Comparison of ENCODE assay signal across 19 cellular contexts in the genomic region with DNA sequence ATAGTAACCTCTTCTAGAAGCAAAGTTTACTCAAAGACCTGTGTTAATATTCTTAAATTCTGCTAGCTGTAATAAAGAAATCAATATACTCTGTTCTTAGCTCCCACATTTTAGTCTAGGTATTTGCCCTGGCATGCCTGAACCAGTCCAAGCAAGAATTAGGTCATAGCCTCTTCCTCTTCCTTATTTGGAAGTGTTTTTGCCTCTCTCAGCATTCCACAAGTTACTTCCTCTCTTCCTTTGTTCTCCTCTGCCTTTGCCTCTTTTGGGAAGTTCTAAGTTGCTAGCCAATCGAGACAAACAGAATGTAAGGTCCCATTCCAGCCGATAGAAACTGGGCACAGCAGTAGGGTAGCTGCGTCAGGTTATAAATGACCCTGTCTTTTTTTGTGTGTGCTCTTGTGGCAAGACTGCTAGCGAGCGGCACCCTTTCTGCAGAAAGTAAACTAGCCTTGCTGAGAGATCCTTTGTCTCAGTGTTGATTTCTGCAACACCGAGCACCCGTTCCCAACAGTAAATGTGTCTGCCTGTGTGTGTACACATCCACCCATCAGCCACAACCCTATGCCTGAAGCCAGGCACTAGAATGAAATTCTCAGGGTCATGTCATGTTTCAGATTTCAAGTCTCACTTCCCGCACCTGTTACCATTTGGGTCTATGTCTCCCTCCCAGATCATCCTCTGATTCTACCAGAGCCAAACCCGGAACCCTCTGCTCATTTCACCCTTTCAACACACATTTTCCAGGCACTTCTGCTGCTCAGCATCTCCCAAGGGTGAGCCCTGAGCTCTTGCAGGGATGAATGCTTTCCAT. TPM values are rescaled to one million over a fixed set of nuclear protein-coding genes. Genes with fewer than 3 reads are reported as not detected.
A peak's percentile ranks its signal among the peaks of the same experiment; 100 is the strongest.
DNase-seq lines count a peak whose midpoint lies in the region; ATAC-seq, FAIRE-seq and TF ChIP-seq lines count a peak whose summit lies in the region.
"Had no signal": no experiment of that assay in that cellular context is flagged by ENCODE, and none has a peak within 500 bp of the region (broad histone marks: within the 10 kb centered on the region; RNA-seq: fewer than 3 reads in every experiment).

No MANE protein-coding gene starts in this region.

- TF ChIP-seq RAD21 in Ishikawa (IDR thresholded peaks at IDR 0.05; ENCODE audit: low read depth), result no peak

- H3K27ac Mint-ChIP-seq in activated CD8-positive, alpha-beta T cell treated with anti-CD3 and anti-CD28 coated beads for 36 hours, result peak overlapping the region; percentile 10
- H3K27ac Mint-ChIP-seq in activated CD8-positive, alpha-beta T cell treated with anti-CD3 and anti-CD28 coated beads, Interleukin-2, amount 10 ng/mL, durations not matched to agents 7 days and 5 days, result no peak overlapping the region
- peak overlapping the region; percentile 2 for H3K27ac Mint-ChIP-seq in progenitor cell of endocrine pancreas
- H3K27ac Mint-ChIP-seq: HFFc6 had no signal

- H3K27me3 ChIP-seq in bronchial epithelial cell (ENCODE audit: control insufficient read depth, insufficient read depth, low read length), result no peaks in the 10 kb centered on the region

- H3K4me3 ChIP-seq in bronchial epithelial cell (ENCODE audit: low read depth, low read length), result no peak overlapping the region

- H3K4me1 Mint-ChIP-seq in activated CD8-positive, alpha-beta T cell treated with anti-CD3 and anti-CD28 coated beads for 36 hours (ENCODE audit: low read depth), result no peaks in the 10 kb centered on the region
- peaks cover 8% of the 10 kb centered on the region for H3K4me1 Mint-ChIP-seq in activated CD8-positive, alpha-beta T cell treated with anti-CD3 and anti-CD28 coated beads, Interleukin-2, amount 10 ng/mL, durations not matched to agents 7 days and 5 days (ENCODE audit: low read depth)
- peaks cover 10% of the 10 kb centered on the region for H3K4me1 Mint-ChIP-seq in progenitor cell of endocrine pancreas (ENCODE audit: low read depth)

- CTCF ChIA-PET in activated CD8-positive, alpha-beta T cell treated with anti-CD3 and anti-CD28 coated beads for 36 hours (lab: Charles Lee), result interaction anchor here (1.2 to 2.2 kb wide), 2 partner anchors 13 to 18 kb away, joined by 3 to 10 read pairs; no protein-coding TSS in a partner anchor
- CTCF ChIA-PET in activated CD8-positive, alpha-beta T cell treated with anti-CD3 and anti-CD28 coated beads, Interleukin-2, amount 10 ng/mL, durations not matched to agents 7 days and 5 days (lab: Charles Lee), result interaction anchor here (1.3 kb wide), 1 partner anchor 18 kb away, joined by 6 read pairs; no protein-coding TSS in a partner anchor

- no peaks in the 10 kb centered on the region for H3K36me3 Mint-ChIP-seq in activated CD8-positive, alpha-beta T cell treated with anti-CD3 and anti-CD28 coated beads for 36 hours (ENCODE audit: low read depth)
- peaks cover 16% of the 10 kb centered on the region for H3K36me3 Mint-ChIP-seq in activated CD8-positive, alpha-beta T cell treated with anti-CD3 and anti-CD28 coated beads, Interleukin-2, amount 10 ng/mL, durations not matched to agents 7 days and 5 days (ENCODE audit: low read depth)
- H3K36me3 Mint-ChIP-seq in progenitor cell of endocrine pancreas (ENCODE audit: insufficient read depth), result peaks cover 22% of the 10 kb centered on the region
- H3K36me3 Mint-ChIP-seq: CD4-positive, CD25-positive, alpha-beta regulatory T cell had no signal

- peaks cover 19% of the 10 kb centered on the region for H3K9me3 Mint-ChIP-seq in activated CD8-positive, alpha-beta T cell treated with anti-CD3 and anti-CD28 coated beads for 36 hours
- peaks cover 20% of the 10 kb centered on the region for H3K9me3 Mint-ChIP-seq in activated CD8-positive, alpha-beta T cell treated with anti-CD3 and anti-CD28 coated beads, Interleukin-2, amount 10 ng/mL, durations not matched to agents 7 days and 5 days (ENCODE audit: insufficient read depth)
- H3K9me3 Mint-ChIP-seq in progenitor cell of endocrine pancreas (ENCODE audit: low read depth), result peaks cover 17% of the 10 kb centered on the region

- no peak overlapping the region for H3K4me3 Mint-ChIP-seq in activated CD8-positive, alpha-beta T cell treated with anti-CD3 and anti-CD28 coated beads for 36 hours
- H3K4me3 Mint-ChIP-seq in activated CD8-positive, alpha-beta T cell treated with anti-CD3 and anti-CD28 coated beads, Interleukin-2, amount 10 ng/mL, durations not matched to agents 7 days and 5 days, result no peak overlapping the region
- H3K4me3 Mint-ChIP-seq in progenitor cell of endocrine pancreas (ENCODE audit: low read depth), result no peak overlapping the region
- H3K4me3 Mint-ChIP-seq: CD4-positive, CD25-positive, alpha-beta regulatory T cell; HFFc6 had no signal

- no peak for ATAC-seq in activated CD8-positive, alpha-beta T cell treated with anti-CD3 and anti-CD28 coated beads for 36 hours
- ATAC-seq in activated CD8-positive, alpha-beta T cell treated with anti-CD3 and anti-CD28 coated beads, Interleukin-2, amount 10 ng/mL, durations not matched to agents 7 days and 5 days, result no peak
- ATAC-seq in HG03280 (IDR thresholded peaks at IDR 0.05; ENCODE audit: unreplicated experiment), result no peak

- peak; percentile 47 for FAIRE-seq in bronchial epithelial cell (lab: Jason Lieb, UNC)
- FAIRE-seq: A204.1, GM12892, GM19239 had no signal

- H3K36me3 ChIP-seq in bronchial epithelial cell (ENCODE audit: control insufficient read depth, insufficient read depth, low read length), result no peaks in the 10 kb centered on the region

- no peak for DNase-seq in activated CD8-positive, alpha-beta T cell treated with anti-CD3 and anti-CD28 coated beads for 36 hours
- no peak for DNase-seq in activated CD8-positive, alpha-beta T cell treated with anti-CD3 and anti-CD28 coated beads, Interleukin-2, amount 10 ng/mL, durations not matched to agents 7 days and 5 days
- peak; percentile 11 for DNase-seq in bronchial epithelial cell (ENCODE audit: low read depth)
- no peak for DNase-seq in progenitor cell of endocrine pancreas (ENCODE audit: low spot score, unreplicated experiment)
- no peak for DNase-seq in activated CD8-positive, alpha-beta memory T cell treated with anti-CD3 and anti-CD28 coated beads for 24 hours
- DNase-seq in SW 1271 (lab: John Stamatoyannopoulos, UW), result no peak
- DNase-seq: Calu3; CD4-positive, CD25-positive, alpha-beta regulatory T cell; HFFc6; Karpas-422; NCI-H1105 treated with DMSO at 0.1 percent for 48 hours; NCI-H187; NCI-H446 treated with DMSO at 0.1 percent for 48 hours; NCI-H774 had no signal

- H3K27me3 Mint-ChIP-seq in activated CD8-positive, alpha-beta T cell treated with anti-CD3 and anti-CD28 coated beads for 36 hours, result peaks cover 8% of the 10 kb centered on the region
- H3K27me3 Mint-ChIP-seq in activated CD8-positive, alpha-beta T cell treated with anti-CD3 and anti-CD28 coated beads, Interleukin-2, amount 10 ng/mL, durations not matched to agents 7 days and 5 days (ENCODE audit: low read depth), result peaks cover 9% of the 10 kb centered on the region
- H3K27me3 Mint-ChIP-seq in progenitor cell of endocrine pancreas, result no peaks in the 10 kb centered on the region

- no peak for TF ChIP-seq EP300 in Ishikawa (IDR thresholded peaks at IDR 0.05; ENCODE audit: borderline replicate concordance)

- intact Hi-C loops in activated CD8-positive, alpha-beta T cell treated with anti-CD3 and anti-CD28 coated beads for 36 hours (cut with micrococcal nuclease), result no loop called here

- no peak for TF ChIP-seq CTCF in activated CD8-positive, alpha-beta T cell treated with anti-CD3 and anti-CD28 coated beads for 36 hours (IDR thresholded peaks at IDR 0.05)
- TF ChIP-seq CTCF in bronchial epithelial cell (IDR thresholded peaks at IDR 0.05; ENCODE audit: insufficient read depth, low read length, severe bottlenecking) (no peak), progenitor cell of endocrine pancreas (IDR thresholded peaks at IDR 0.05; ENCODE audit: unreplicated experiment) (no peak)

- POLR2A ChIA-PET in activated CD8-positive, alpha-beta T cell treated with anti-CD3 and anti-CD28 coated beads for 36 hours (lab: Charles Lee), result no interaction called here
- POLR2A ChIA-PET in activated CD8-positive, alpha-beta T cell treated with anti-CD3 and anti-CD28 coated beads, Interleukin-2, amount 10 ng/mL, durations not matched to agents 7 days and 5 days (lab: Charles Lee), result no interaction called here

TF ChIP-seq in Ishikawa, 13 proteins besides CTCF, POLR2A, EP300 and RAD21:
- TF ChIP-seq TCF12 (IDR thresholded peaks at IDR 0.05; ENCODE audit: low read depth), result 0 out of 2 replicates have a peak, but pooled peaks have one; percentile 27
- TF ChIP-seq EGR1 (IDR thresholded peaks at IDR 0.05), result no peak

RNA-seq across cellular contexts. Expression of a gene that starts 37.5 kb away (rescaled TPM):
- 1 to 10 TPM; 1.8 to 1.9 TPM for total RNA-seq in activated CD8-positive, alpha-beta T cell treated with anti-CD3 and anti-CD28 coated beads for 36 hours
- total RNA-seq in activated CD8-positive, alpha-beta T cell treated with anti-CD3 and anti-CD28 coated beads, Interleukin-2, amount 10 ng/mL, durations not matched to agents 7 days and 5 days, result 1 to 10 TPM; 3.2 to 3.4 TPM
- under 0.01 and 0.38 TPM in 2 replicates for total RNA-seq in bronchial epithelial cell
- total RNA-seq in progenitor cell of endocrine pancreas, result 5.1 and 5.7 TPM in 2 replicates
- total RNA-seq: HFFc6 had no signal

RNA-seq across cellular contexts. Expression of a gene that starts 47.2 kb away (rescaled TPM):
- not detected for total RNA-seq in activated CD8-positive, alpha-beta T cell treated with anti-CD3 and anti-CD28 coated beads for 36 hours
- total RNA-seq in activated CD8-positive, alpha-beta T cell treated with anti-CD3 and anti-CD28 coated beads, Interleukin-2, amount 10 ng/mL, durations not matched to agents 7 days and 5 days, result not detected
- total RNA-seq in bronchial epithelial cell (not detected in 2 replicates), progenitor cell of endocrine pancreas (not detected in 2 replicates)
- total RNA-seq: Calu3; CD4-positive, CD25-positive, alpha-beta regulatory T cell; HFFc6 had no signal

RNA-seq across cellular contexts. Expression of a gene that starts 58.5 kb away (rescaled TPM):
- not detected for total RNA-seq in activated CD8-positive, alpha-beta T cell treated with anti-CD3 and anti-CD28 coated beads for 36 hours
- not detected for total RNA-seq in activated CD8-positive, alpha-beta T cell treated with anti-CD3 and anti-CD28 coated beads, Interleukin-2, amount 10 ng/mL, durations not matched to agents 7 days and 5 days
- total RNA-seq in bronchial epithelial cell, result not detected in 2 replicates
- total RNA-seq in progenitor cell of endocrine pancreas, result not detected in 2 replicates
- total RNA-seq: Calu3; CD4-positive, CD25-positive, alpha-beta regulatory T cell; HFFc6 had no signal
